Comparison of ENCODE assay signal across 23 cellular contexts in the genomic region with DNA sequence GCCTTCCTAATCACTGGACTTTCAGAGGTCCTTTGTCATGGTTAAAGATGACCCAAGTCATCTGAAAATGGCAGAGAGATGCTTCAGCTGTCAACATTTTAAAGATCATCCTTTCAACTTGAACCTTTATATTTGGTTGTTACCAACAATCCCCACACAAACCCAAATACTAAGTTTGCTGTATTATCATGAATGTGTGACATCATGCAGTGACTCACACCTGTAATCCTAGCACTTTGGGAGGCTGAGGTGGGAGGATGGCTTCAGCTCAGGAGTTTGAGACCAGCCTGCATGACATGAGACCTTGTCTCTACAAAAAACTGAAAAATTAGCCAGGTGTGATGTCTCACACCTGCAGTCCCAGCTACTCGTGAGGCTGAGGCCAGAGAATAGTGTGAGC.
"Had no signal": no experiment of that assay in that cellular context is flagged by ENCODE, and none has a peak within 500 bp of the region (broad histone marks: within the 10 kb centered on the region; RNA-seq: fewer than 3 reads in every experiment).

No MANE protein-coding gene starts in this region.

- ATAC-seq: left lobe of liver; natural killer cell; psoas muscle; right cardiac atrium; stimulated activated memory B cell treated with anti-CD40 and anti-IgM and Interleukin-4, amounts not matched to agents 10 μg/mL and 1 μg/mL and 100 μg/mL, for 72 hours; stimulated activated naive CD8-positive, alpha-beta T cell treated with anti-CD3 and anti-CD28 coated beads, Interleukin-15, Interleukin-2, amounts not matched to agents 100 U/mL and 50 U/mL, for 24 hours had no signal

- DNase-seq: colonic mucosa; effector CD8-positive, alpha-beta T cell; endodermal cell; hypothalamus; immature natural killer cell; islet precursor cell; natural killer cell; occipital lobe; ovary; posterior cingulate gyrus; psoas muscle; right cardiac atrium; spleen; stimulated activated CD4-positive, alpha-beta T cell treated with anti-CD3 and anti-CD28 coated beads, Interleukin-4, amount 100 ng/mL, for 4 hours; stimulated activated naive CD8-positive, alpha-beta T cell treated with anti-CD3 and anti-CD28 coated beads, Interleukin-15, Interleukin-2, amounts not matched to agents 100 U/mL and 50 U/mL, for 24 hours; substantia nigra; testis; tibial artery had no signal

- H3K4me3 ChIP-seq: colonic mucosa, esophagus muscularis mucosa, lung, ovary, psoas muscle, skin epidermis, spleen, testis, tibial artery had no signal
